Comparison of ENCODE assay signal across 12 cellular contexts in the genomic region with DNA sequence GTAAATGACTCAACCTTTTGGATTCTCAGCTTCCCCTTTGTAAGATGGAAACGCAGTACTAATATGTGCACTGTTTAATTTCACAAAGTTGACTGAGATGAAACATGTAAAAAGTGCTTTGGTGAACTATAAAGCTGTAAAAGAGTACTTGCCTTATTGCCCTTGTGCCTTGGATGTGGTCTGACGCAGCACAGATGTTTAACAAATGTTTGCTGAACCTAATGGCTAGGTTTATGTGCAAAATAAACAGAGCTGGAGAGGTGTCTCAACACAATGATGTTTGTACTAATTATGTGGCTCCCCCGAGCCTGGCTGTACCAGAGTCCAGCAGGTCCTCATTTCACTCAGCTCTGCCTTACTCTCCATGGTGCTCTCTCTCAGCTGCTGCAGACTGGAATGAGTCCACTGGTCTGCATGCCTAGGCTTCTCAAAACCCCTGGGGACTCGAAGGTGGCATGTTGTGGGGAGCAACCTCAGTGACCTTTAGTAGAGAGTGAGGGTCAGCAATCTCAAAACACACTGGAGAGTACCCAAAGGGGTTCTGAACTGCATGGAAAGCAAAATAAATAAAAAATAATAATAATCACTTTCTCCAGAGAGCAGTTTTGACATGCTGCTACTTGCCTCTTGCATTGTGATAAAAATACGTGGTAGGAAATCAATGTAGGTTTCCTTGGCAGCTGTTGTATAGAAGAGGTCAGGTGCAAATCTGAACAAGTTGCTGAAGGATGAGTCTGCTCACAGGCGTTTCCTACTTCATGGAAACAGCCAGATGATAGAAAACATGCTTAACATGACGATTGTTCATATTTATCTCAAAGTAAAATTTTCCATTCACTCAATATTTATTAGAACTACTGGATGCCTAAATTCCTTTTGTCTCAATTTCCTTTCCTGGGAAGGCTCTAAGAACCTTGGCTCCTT. TPM values are rescaled to one million over a fixed set of nuclear protein-coding genes. Genes with fewer than 3 reads are reported as not detected.
A peak's percentile ranks its signal among the peaks of the same experiment; 100 is the strongest.
DNase-seq lines count a peak whose midpoint lies in the region; ATAC-seq and TF ChIP-seq lines count a peak whose summit lies in the region.
"Had no signal": no experiment of that assay in that cellular context is flagged by ENCODE, and none has a peak within 500 bp of the region (broad histone marks: within the 10 kb centered on the region; RNA-seq: fewer than 3 reads in every experiment).

No MANE protein-coding gene starts in this region.

- DNase-seq in AG10803 (ENCODE audit: low read depth) (peak; percentile 48), NCI-H1105 treated with DMSO at 0.1 percent for 48 hours (lab: John Stamatoyannopoulos, UW) (peak; percentile 97), astrocyte of the hippocampus (ENCODE audit: low read depth, low spot score) (peak; percentile 38), lung microvascular endothelial cell (ENCODE audit: low read depth in 2 of 2) (peak; percentile 79 to 90), UCSD-AML1 (lab: John Stamatoyannopoulos, UW; ENCODE audit: unreplicated experiment) (no peak), DMS114 treated with DMSO at 0.1 percent for 48 hours (lab: John Stamatoyannopoulos, UW; ENCODE audit: unreplicated experiment) (no peak), RPMI8226 (no peak)
- DNase-seq: activated CD4-positive, alpha-beta T cell treated with anti-CD3 and anti-CD28 coated beads, Interleukin-2, amount 10 ng/mL, durations not matched to agents 7 days and 5 days; NK-92 treated with Interleukin-12 subunit alpha and Interleukin-12 subunit beta, amount 100 ng/mL, for 24 hours; stimulated activated naive CD4-positive, alpha-beta T cell had no signal

- ATAC-seq in GM21717 (IDR thresholded peaks at IDR 0.05; ENCODE audit: unreplicated experiment), result no peak

- no peak overlapping the region for H3K4me3 ChIP-seq in AG10803 (ENCODE audit: low read length)
- H3K4me3 ChIP-seq: BLaER1 had no signal

- TF ChIP-seq CTCF in AG10803 (conservative IDR thresholded peaks at IDR 0.05; ENCODE audit: low read length), result no peak

RNA-seq across cellular contexts. Expression of a gene that starts 8.5 kb away (rescaled TPM):
- 0.40 and 1.5 TPM in 2 replicates for total RNA-seq in lung microvascular endothelial cell

RNA-seq across cellular contexts. Expression of a gene that starts 8.9 kb away (rescaled TPM):
- total RNA-seq in lung microvascular endothelial cell, result under 0.01 and 0.20 TPM in 2 replicates

Comparison
In these comparisons a context has a peak if more than half of its experiments do, and no peak if none do; other contexts are left out.
1. DNase-seq: peak in AG10803 (single experiment), NCI-H1105 treated with DMSO at 0.1 percent for 48 hours (single experiment), astrocyte of the hippocampus (single experiment) and lung microvascular endothelial cell (2 of 2); none in UCSD-AML1 (single experiment), DMS114 treated with DMSO at 0.1 percent for 48 hours (single experiment) and RPMI8226 (single experiment).